In genomic region chr3:120095226-120096165, GRCh38 we compare ENCODE assay signal across 8 cellular contexts. TPM values are rescaled to one million over a fixed set of nuclear protein-coding genes. Genes with fewer than 3 reads are reported as not detected.
DNase-seq lines count a peak whose midpoint lies in the region; ATAC-seq, FAIRE-seq and TF ChIP-seq lines count a peak whose summit lies in the region.

No MANE protein-coding gene starts in this region.

- TF ChIP-seq RAD21 in HepG2 (CRISPR knock-in tag; IDR thresholded peaks at IDR 0.05) = peak; percentile 65

- ATAC-seq in HG03432 (IDR thresholded peaks at IDR 0.05; ENCODE audit: unreplicated experiment) (peak; percentile 51), HepG2 (peak; percentile 78)

- H3K79me2 ChIP-seq in HepG2 (ENCODE audit: insufficient read depth, low read length) = peaks cover 51% of the 10 kb centered on the region

- no peaks in the 10 kb centered on the region for H3K9me3 ChIP-seq in BLaER1
- H3K9me3 ChIP-seq in HepG2 (ENCODE audit: low read length) = no peaks in the 10 kb centered on the region

- H3K4me1 ChIP-seq in BLaER1 = peaks cover 37% of the 10 kb centered on the region
- H3K4me1 ChIP-seq in HepG2 (ENCODE audit: insufficient read depth, low read length) = peaks cover 14% of the 10 kb centered on the region

- H3K27me3 ChIP-seq in BLaER1 = peaks cover 18% of the 10 kb centered on the region; the same call in 1 of the 2 replicates
- no peaks in the 10 kb centered on the region; a peak in 1 of 5 replicates for H3K27me3 ChIP-seq in HepG2 (ENCODE audit: control insufficient read depth in 1 of 2, insufficient read depth in 2 of 2, low read length in 2 of 2)

- no peak; the same call in none of the 2 replicates for TF ChIP-seq CTCF in HepG2 (CRISPR knock-in tag; IDR thresholded peaks at IDR 0.05)

- CTCF ChIA-PET in HepG2 (lab: Yijun Ruan, JAX; ENCODE audit: low intra/inter-chr PET ratio, low total read pairs) = no interaction called here

- intact Hi-C loops in HepG2 (cut with micrococcal nuclease; ENCODE audit: unreplicated experiment) = loop anchor here (10.0 kb wide), 1 partner anchor 249 kb away; the partner anchor contains the start of gene LRRC58

- TF ChIP-seq EP300 in HepG2 (IDR thresholded peaks at IDR 0.05; ENCODE audit: low read depth in 2 of 2, low read length in 2 of 2) (no peak), HepG2 (CRISPR knock-in tag; IDR thresholded peaks at IDR 0.05; ENCODE audit: borderline replicate concordance) (no peak)

- H3K4me2 ChIP-seq in BLaER1 (peak overlapping the region; percentile 88), HepG2 (ENCODE audit: low read depth, low read length) (peak overlapping the region; percentile 96)

- peak overlapping the region; percentile 94 for H3K27ac ChIP-seq in BLaER1
- peak overlapping the region; percentile 100 for H3K27ac ChIP-seq in HepG2 (ENCODE audit: extremely low read length, insufficient read depth, low read length)

- 5% methylated on average over 16 of the region's 59 CpGs for WGBS in HepG2 (ENCODE audit: low lambda C conversion rate)

- POLR2A ChIA-PET in HepG2 (lab: Yijun Ruan, JAX) = interaction anchor here (0.7 to 4.6 kb wide), 39 partner anchors 8 to 855 kb away, joined by 3 to 65 read pairs (median 5); partner anchors contain the start of genes B4GALT4, COX17, HGD and LRRC58

- H3K4me3 ChIP-seq in BLaER1 (peak overlapping the region; percentile 81), HepG2 (replicated peaks in 1 of 3; ENCODE audit: insufficient read depth in 1 of 3, low read depth in 2 of 3, low read length in 3 of 3) (peak overlapping the region; percentile 82 to 88 (median 88))

- DNase-seq in GM19238 (ENCODE audit: insufficient read length, low spot score) (peak; percentile 52), NCI-H524 treated with DMSO at 0.1 percent for 48 hours (lab: John Stamatoyannopoulos, UW) (peak; percentile 44), dermis blood vessel endothelial cell (peak; percentile 97), HepG2 (ENCODE audit: low spot score) (peak; percentile 87)
- DNase-seq in activated CD4-positive, alpha-beta T cell treated with anti-CD3 and anti-CD28 coated beads, Interleukin-2, amount 50 U/mL, for 1 hour = peak; percentile 80
- peak; percentile 80 to 81 for DNase-seq in stimulated activated CD4-positive, alpha-beta T cell treated with anti-CD3 and anti-CD28 coated beads, Interleukin-2, amount 100 ng/mL, for 48 hours

- peak; percentile 95 to 98 for TF ChIP-seq POLR2A in HepG2 (IDR thresholded peaks at IDR 0.05; ENCODE audit: insufficient read depth in 1 of 2, low read depth in 2 of 2, low read length in 2 of 2)

- H3K36me3 ChIP-seq in BLaER1 = no peaks in the 10 kb centered on the region
- no peaks in the 10 kb centered on the region for H3K36me3 ChIP-seq in HepG2 (replicated peaks in 1 of 2; ENCODE audit: control insufficient read depth in 1 of 2, insufficient read depth in 2 of 2, low read length in 2 of 2)

- BruUV-seq in HepG2 (replicated peaks; lab: Mats Ljungman, UMichigan) = no TSS peak

- in situ Hi-C loops in HepG2 (cut with HindIII; ENCODE audit: extremely low pct_ligation_motif_present, low pct_unique_long_range_greater_than_20kb) = no loop called here

- FAIRE-seq in HepG2 (lab: Jason Lieb, UNC) = peak; percentile 39

- H2AFZ ChIP-seq in HepG2 (ENCODE audit: low read length) = no peak overlapping the region

- peak overlapping the region; percentile 84 for H3K9ac ChIP-seq in BLaER1
- H3K9ac ChIP-seq in HepG2 (ENCODE audit: insufficient read depth, low read depth, low read length) = peak overlapping the region; percentile 100

- H4K20me1 ChIP-seq in BLaER1 = peaks cover 31% of the 10 kb centered on the region
- peaks cover 29% of the 10 kb centered on the region for H4K20me1 ChIP-seq in HepG2 (ENCODE audit: insufficient read depth, low read length)

TF ChIP-seq in HepG2, 621 proteins besides CTCF, POLR2A, EP300 and RAD21 (continues in another document):
- TF ChIP-seq, protein P1, sequence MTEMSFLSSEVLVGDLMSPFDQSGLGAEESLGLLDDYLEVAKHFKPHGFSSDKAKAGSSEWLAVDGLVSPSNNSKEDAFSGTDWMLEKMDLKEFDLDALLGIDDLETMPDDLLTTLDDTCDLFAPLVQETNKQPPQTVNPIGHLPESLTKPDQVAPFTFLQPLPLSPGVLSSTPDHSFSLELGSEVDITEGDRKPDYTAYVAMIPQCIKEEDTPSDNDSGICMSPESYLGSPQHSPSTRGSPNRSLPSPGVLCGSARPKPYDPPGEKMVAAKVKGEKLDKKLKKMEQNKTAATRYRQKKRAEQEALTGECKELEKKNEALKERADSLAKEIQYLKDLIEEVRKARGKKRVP (CRISPR knock-in tag; IDR thresholded peaks at IDR 0.05) = peak in 1 of 2 experiments; percentile 52; a peak in 2 of 4 replicates
- TF ChIP-seq GTF3A (CRISPR knock-in tag; conservative IDR thresholded peaks at IDR 0.05) = no peak
- TF ChIP-seq ZSCAN20 (CRISPR knock-in tag; IDR thresholded peaks at IDR 0.05; ENCODE audit: borderline replicate concordance) = no peak
- TF ChIP-seq KMT2A (CRISPR knock-in tag; IDR thresholded peaks at IDR 0.05) = peak; percentile 82
- no peak for TF ChIP-seq THYN1 (CRISPR knock-in tag; IDR thresholded peaks at IDR 0.05; ENCODE audit: borderline replicate concordance, low read depth)
- TF ChIP-seq ZFP62 (CRISPR knock-in tag; IDR thresholded peaks at IDR 0.05) = no peak
- TF ChIP-seq ZMAT3 (CRISPR knock-in tag; conservative IDR thresholded peaks at IDR 0.05) = peak; percentile 88
- TF ChIP-seq, protein P2, sequence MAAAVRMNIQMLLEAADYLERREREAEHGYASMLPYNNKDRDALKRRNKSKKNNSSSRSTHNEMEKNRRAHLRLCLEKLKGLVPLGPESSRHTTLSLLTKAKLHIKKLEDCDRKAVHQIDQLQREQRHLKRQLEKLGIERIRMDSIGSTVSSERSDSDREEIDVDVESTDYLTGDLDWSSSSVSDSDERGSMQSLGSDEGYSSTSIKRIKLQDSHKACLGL (CRISPR knock-in tag; IDR thresholded peaks at IDR 0.05) = peak; percentile 91
- TF ChIP-seq HES4 (CRISPR knock-in tag; IDR thresholded peaks at IDR 0.05; ENCODE audit: borderline replicate concordance) = peak; percentile 90
- TF ChIP-seq ZNF746 (CRISPR knock-in tag; IDR thresholded peaks at IDR 0.05) = peak; percentile 78; the same call in 1 of the 2 replicates
- peak; percentile 85 for TF ChIP-seq ZNF230 (CRISPR knock-in tag; IDR thresholded peaks at IDR 0.05)
- TF ChIP-seq NRL (CRISPR knock-in tag; IDR thresholded peaks at IDR 0.05; ENCODE audit: borderline replicate concordance) = peak; percentile 50; the same call in 1 of the 2 replicates
- TF ChIP-seq KLF13 (CRISPR knock-in tag; IDR thresholded peaks at IDR 0.05) = peak; percentile 96
- TF ChIP-seq RBM39 (IDR thresholded peaks at IDR 0.05; ENCODE audit: low read depth, low read length, poor library complexity, severe bottlenecking) = peak; percentile 94
- no peak for TF ChIP-seq ZNF720 (CRISPR knock-in tag; IDR thresholded peaks at IDR 0.05)
- peak; percentile 64 for TF ChIP-seq ATF7 (IDR thresholded peaks at IDR 0.05)
- peak; percentile 95 for TF ChIP-seq ATF7 (CRISPR knock-in tag; IDR thresholded peaks at IDR 0.05)
- TF ChIP-seq NR0B2 (CRISPR knock-in tag; IDR thresholded peaks at IDR 0.05) = peak; percentile 93
- TF ChIP-seq ZNF790 (CRISPR knock-in tag; IDR thresholded peaks at IDR 0.05; ENCODE audit: borderline replicate concordance) = peak; percentile 73; the same call in 1 of the 2 replicates
- no peak; the same call in none of the 2 replicates for TF ChIP-seq TBX2 (CRISPR knock-in tag; IDR thresholded peaks at IDR 0.05; ENCODE audit: borderline replicate concordance)
- TF ChIP-seq MIER3 (CRISPR knock-in tag; IDR thresholded peaks at IDR 0.05; ENCODE audit: borderline replicate concordance) = 0 out of 2 replicates have a peak, but pooled peaks have one; percentile 64
- TF ChIP-seq ZNF383 (CRISPR knock-in tag; IDR thresholded peaks at IDR 0.05; ENCODE audit: borderline replicate concordance) = no peak
- peak; percentile 87; the same call in 1 of the 2 replicates for TF ChIP-seq RARG (CRISPR knock-in tag; IDR thresholded peaks at IDR 0.05; ENCODE audit: low read depth)
- TF ChIP-seq ZNF101 (CRISPR knock-in tag; IDR thresholded peaks at IDR 0.05; ENCODE audit: borderline replicate concordance, low read depth) = no peak
- TF ChIP-seq ZNF138 (CRISPR knock-in tag; IDR thresholded peaks at IDR 0.05; ENCODE audit: low read depth) = no peak

RNA-seq across cellular contexts. Expression of gene GSK3B, which starts 1.2 kb away (rescaled TPM):
- total RNA-seq in dermis blood vessel endothelial cell (48.0 and 65.3 TPM in 2 replicates), HepG2 (2016; rRNA removed; fragmentation: Illumina TruSeq; extraction: Trizol) (30.1 and 42.6 TPM in 2 replicates)
- total RNA-seq in HepG2 (2016; cell fraction: cytosol; rRNA removed; fragmentation: Illumina TruSeq; extraction: Trizol; ENCODE audit: low read depth) = 43.4 and 48.1 TPM in 2 replicates
- 27.3 and 33.3 TPM in 2 replicates for total RNA-seq in HepG2 (2016; cell fraction: insoluble cytoplasmic fraction; rRNA removed; fragmentation: Illumina TruSeq; extraction: Trizol)
- total RNA-seq in HepG2 (2016; cell fraction: membrane; rRNA removed; fragmentation: Illumina TruSeq; extraction: Trizol) = 30.5 and 34.7 TPM in 2 replicates
- 30.5 and 39.7 TPM in 2 replicates for total RNA-seq in HepG2 (2016; cell fraction: nucleus; rRNA removed; fragmentation: Illumina TruSeq; extraction: Trizol)
- 19.1 and 22.3 TPM in 2 replicates for polyA plus RNA-seq in HepG2 (2011; rRNA removed)
- 11.2 and 15.3 TPM in 2 replicates for polyA plus RNA-seq in HepG2 (2011; cell fraction: cytosol; rRNA removed)
- 8.4 and 11.1 TPM in 2 replicates for polyA plus RNA-seq in HepG2 (2011; cell fraction: nucleus; rRNA removed)
- polyA plus RNA-seq in HepG2 (2012) = 14.8 and 15.1 TPM in 2 replicates
- 4.8 and 7.7 TPM in 2 replicates for polyA plus RNA-seq in HepG2 (2016; cell fraction: cytosol; fragmentation: Illumina TruSeq; extraction: Trizol; ENCODE audit: low read depth)
- polyA plus RNA-seq in HepG2 (2016; cell fraction: insoluble cytoplasmic fraction; fragmentation: Illumina TruSeq; extraction: Trizol; ENCODE audit: low read depth) = 27.1 and 32.0 TPM in 2 replicates
- 13.0 and 17.1 TPM in 2 replicates for polyA plus RNA-seq in HepG2 (2016; cell fraction: membrane; fragmentation: Illumina TruSeq; extraction: Trizol; ENCODE audit: low read depth)
- polyA plus RNA-seq in HepG2 (2016; cell fraction: nucleus; fragmentation: Illumina TruSeq; extraction: Trizol; ENCODE audit: insufficient read depth, low read depth) = 23.7 and 27.1 TPM in 2 replicates
- 15.6 and 77.8 TPM in 2 replicates for polyA minus RNA-seq in HepG2 (2011; rRNA and poly(A)+ RNA removed; ENCODE audit: low replicate concordance)
- polyA minus RNA-seq in HepG2 (2011; cell fraction: cytosol; rRNA and poly(A)+ RNA removed) = 24.6 and 34.5 TPM in 2 replicates
- polyA minus RNA-seq in HepG2 (2011; cell fraction: nucleus; rRNA and poly(A)+ RNA removed) = 61.4 and 73.0 TPM in 2 replicates

Comparison
In these comparisons a context has a peak if more than half of its experiments do, and no peak if none do; other contexts are left out.
1. Peak in every context shown above with its lines: DNase-seq, ATAC-seq, H3K4me3 ChIP-seq and H3K27ac ChIP-seq.
2. DNase-seq: peak in every context shown above with its lines; median percentile 97 in dermis blood vessel endothelial cell; 87 in HepG2; 80 in stimulated activated CD4-positive, alpha-beta T cell treated with anti-CD3 and anti-CD28 coated beads, Interleukin-2, amount 100 ng/mL, for 48 hours; 80 in activated CD4-positive, alpha-beta T cell treated with anti-CD3 and anti-CD28 coated beads, Interleukin-2, amount 50 U/mL, for 1 hour; 52 in GM19238; 44 in NCI-H524 treated with DMSO at 0.1 percent for 48 hours.